1 cellular context compared by ENCODE assay signal in the genomic region with DNA sequence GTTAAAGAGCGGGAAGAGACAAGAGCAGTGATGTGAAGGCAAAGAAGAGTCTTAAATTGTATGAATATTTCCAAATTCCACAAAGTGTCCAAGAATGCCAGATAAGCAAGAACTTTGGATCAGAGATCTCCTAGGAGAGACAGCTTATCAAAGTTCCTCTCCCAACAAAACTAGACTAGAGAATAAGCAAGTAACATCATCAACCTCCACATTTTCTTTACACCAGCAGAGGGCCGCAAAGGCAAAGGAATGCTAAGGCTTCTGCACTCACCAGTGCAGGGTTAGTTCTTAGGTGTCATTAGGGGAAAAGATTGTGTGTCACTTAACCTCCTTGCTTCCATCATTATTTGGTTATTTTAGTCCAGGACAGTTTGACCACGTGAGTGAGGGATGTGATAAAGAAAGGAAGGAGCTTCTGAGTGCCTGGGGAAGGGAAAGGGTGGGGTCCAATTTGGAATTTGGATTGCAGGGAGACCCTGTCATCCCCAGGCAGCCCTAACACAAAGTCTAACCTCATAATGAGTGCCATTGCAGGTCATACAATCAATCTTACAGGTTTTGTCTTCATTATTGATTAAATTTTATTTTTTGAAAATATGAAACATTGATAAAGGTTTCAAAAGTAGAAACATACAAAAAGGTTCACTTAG.
TF ChIP-seq lines count a peak whose summit lies in the region.

No MANE protein-coding gene starts in this region.

TF ChIP-seq in HCT116, 20 proteins besides CTCF, POLR2A, EP300 and RAD21 (continued from another document):
- no peak for TF ChIP-seq REST (IDR thresholded peaks at IDR 0.05; ENCODE audit: low read depth)
- no peak for TF ChIP-seq ZNF274 (IDR thresholded peaks at IDR 0.05; ENCODE audit: low read depth, low read length)
- no peak for TF ChIP-seq EZH2phosphoT487 (IDR thresholded peaks at IDR 0.05; ENCODE audit: borderline replicate concordance)
- no peak for TF ChIP-seq FOSL1 (IDR thresholded peaks at IDR 0.05; ENCODE audit: low read depth)
- no peak for TF ChIP-seq TCF7L2 (IDR thresholded peaks at IDR 0.05; ENCODE audit: borderline replicate concordance, extremely low read depth, insufficient read depth, insufficient read length)
- TF ChIP-seq POLR2AphosphoS5 (IDR thresholded peaks at IDR 0.05; ENCODE audit: low read depth, low read length), result no peak
- no peak for TF ChIP-seq JUND (IDR thresholded peaks at IDR 0.05)
- no peak for TF ChIP-seq MAX (IDR thresholded peaks at IDR 0.05)
- TF ChIP-seq EGR1 (IDR thresholded peaks at IDR 0.05; ENCODE audit: low read depth), result no peak
- TF ChIP-seq SIN3A (IDR thresholded peaks at IDR 0.05; ENCODE audit: low read depth), result no peak
- TF ChIP-seq ZFX (IDR thresholded peaks at IDR 0.05), result no peak
TF ChIP-seq in HCT116: peak in this region for 0.
